Comparison of ENCODE assay signal across 1 cellular context in genomic region chr17:83051423-83052240, GRCh38.
A peak's percentile ranks its signal among the peaks of the same experiment; 100 is the strongest.
TF ChIP-seq lines count a peak whose summit lies in the region.

No MANE protein-coding gene starts in this region.

TF ChIP-seq in HepG2, 621 proteins besides CTCF, POLR2A, EP300 and RAD21 (continued from another document and continues in another):
- TF ChIP-seq PRDM15 (CRISPR knock-in tag; IDR thresholded peaks at IDR 0.05) (peak; percentile 67), MED8 (CRISPR knock-in tag; IDR thresholded peaks at IDR 0.05; ENCODE audit: insufficient replicate concordance) (peak; percentile 74), ZBED4 (CRISPR knock-in tag; IDR thresholded peaks at IDR 0.05; ENCODE audit: borderline replicate concordance) (peak; percentile 65; the same call in 1 of the 2 replicates), NR2F6 (IDR thresholded peaks at IDR 0.05) (no peak; the same call in 1 of the 2 replicates), NR2F6 (CRISPR knock-in tag; IDR thresholded peaks at IDR 0.05) (no peak), CBFB (CRISPR knock-in tag; IDR thresholded peaks at IDR 0.05) (0 out of 2 replicates have a peak, but pooled peaks have one; percentile 82), TRIM24 (CRISPR knock-in tag; IDR thresholded peaks at IDR 0.05) (no peak), GFI1 (CRISPR knock-in tag; IDR thresholded peaks at IDR 0.05; ENCODE audit: borderline replicate concordance) (peak; percentile 85), ZNF709 (CRISPR knock-in tag; IDR thresholded peaks at IDR 0.05) (peak; percentile 98), TOPORS (CRISPR knock-in tag; IDR thresholded peaks at IDR 0.05) (peak; percentile 74; the same call in 1 of the 2 replicates), ZNF333 (CRISPR knock-in tag; IDR thresholded peaks at IDR 0.05; ENCODE audit: borderline replicate concordance) (peak; percentile 79; the same call in 1 of the 2 replicates), AKNA (CRISPR knock-in tag; IDR thresholded peaks at IDR 0.05; ENCODE audit: borderline replicate concordance) (no peak), KDM5B (CRISPR knock-in tag; IDR thresholded peaks at IDR 0.05; ENCODE audit: borderline replicate concordance) (peak; percentile 95), CREBL2 (CRISPR knock-in tag; IDR thresholded peaks at IDR 0.05; ENCODE audit: borderline replicate concordance) (0 out of 2 replicates have a peak, but pooled peaks have one; percentile 90), KLF13 (CRISPR knock-in tag; IDR thresholded peaks at IDR 0.05) (0 out of 2 replicates have a peak, but pooled peaks have one; percentile 93), ATF2 (CRISPR knock-in tag; IDR thresholded peaks at IDR 0.05) (peak; percentile 43; the same call in 1 of the 2 replicates), ZSCAN5A (CRISPR knock-in tag; IDR thresholded peaks at IDR 0.05; ENCODE audit: borderline replicate concordance) (0 out of 2 replicates have a peak, but pooled peaks have one; percentile 62), ZBTB7B (CRISPR knock-in tag; IDR thresholded peaks at IDR 0.05) (peak; percentile 24; the same call in 1 of the 2 replicates), TBL1XR1 (IDR thresholded peaks at IDR 0.05; ENCODE audit: borderline replicate concordance, low read length, partially characterized antibody) (peak; percentile 26), ZMYM2 (CRISPR knock-in tag; IDR thresholded peaks at IDR 0.05) (0 out of 2 replicates have a peak, but pooled peaks have one; percentile 34), TEF (CRISPR knock-in tag; IDR thresholded peaks at IDR 0.05) (peak; percentile 40; the same call in 1 of the 2 replicates), ZFP36L2 (CRISPR knock-in tag; IDR thresholded peaks at IDR 0.05) (no peak), EZH2 (conservative IDR thresholded peaks at IDR 0.05; ENCODE audit: low read depth, low read length) (no peak), FOXO4 (CRISPR knock-in tag; conservative IDR thresholded peaks at IDR 0.05) (no peak), FOXJ3 (CRISPR knock-in tag; IDR thresholded peaks at IDR 0.05; ENCODE audit: borderline replicate concordance) (no peak), PTBP1 (IDR thresholded peaks at IDR 0.05; ENCODE audit: low read depth, low read length, poor library complexity, severe bottlenecking) (peak; percentile 78), ZNF589 (CRISPR knock-in tag; conservative IDR thresholded peaks at IDR 0.05) (no peak; the same call in 1 of the 2 replicates), RARA (CRISPR knock-in tag; IDR thresholded peaks at IDR 0.05) (peak; percentile 28), ARID3A (IDR thresholded peaks at IDR 0.05; ENCODE audit: low read depth, low read length) (no peak), NFE2L2 (IDR thresholded peaks at IDR 0.05; ENCODE audit: low read length) (no peak), FOXP1 (IDR thresholded peaks at IDR 0.05) (no peak), FOXP1 (CRISPR knock-in tag; IDR thresholded peaks at IDR 0.05) (no peak), ZNF275 (CRISPR knock-in tag; IDR thresholded peaks at IDR 0.05; ENCODE audit: borderline replicate concordance) (peak; percentile 97; the same call in 1 of the 2 replicates), ZNF234 (CRISPR knock-in tag; conservative IDR thresholded peaks at IDR 0.05) (0 out of 2 replicates have a peak, but pooled peaks have one; percentile 93), NFE2L1 (CRISPR knock-in tag; IDR thresholded peaks at IDR 0.05; ENCODE audit: borderline replicate concordance) (peak; percentile 68; the same call in 1 of the 2 replicates), CHCHD3 (CRISPR knock-in tag; IDR thresholded peaks at IDR 0.05) (no peak; the same call in none of the 2 replicates), ZNF441 (CRISPR knock-in tag; IDR thresholded peaks at IDR 0.05; ENCODE audit: borderline replicate concordance) (peak; percentile 34; the same call in 1 of the 2 replicates)
